ENCODE assay signal across 8 cellular contexts in genomic region chr5:5353681-5354080, GRCh38.
"Had no signal": no experiment of that assay in that cellular context is flagged by ENCODE, and none has a peak within 500 bp of the region (broad histone marks: within the 10 kb centered on the region; RNA-seq: fewer than 3 reads in every experiment).

No MANE protein-coding gene starts in this region.

- H3K4me3 ChIP-seq: heart right ventricle had no signal

- H3K4me1 ChIP-seq: parathyroid adenoma had no signal

- H3K79me2 ChIP-seq: parathyroid adenoma had no signal

- ATAC-seq: heart right ventricle; stimulated activated naive CD8-positive, alpha-beta T cell treated with anti-CD3 and anti-CD28 coated beads, Interleukin-15, amount 100 ng/mL, for 72 hours had no signal

- H3K4me1 Mint-ChIP-seq: stimulated activated naive CD8-positive, alpha-beta T cell treated with anti-CD3 and anti-CD28 coated beads, Interleukin-15, amount 100 ng/mL, for 72 hours had no signal

- H2AFZ ChIP-seq: parathyroid adenoma had no signal

- H3K9me3 ChIP-seq: heart right ventricle had no signal

- H3K4me3 Mint-ChIP-seq: activated naive CD4-positive, alpha-beta T cell treated with anti-CD3 and anti-CD28 coated beads for 36 hours; stimulated activated naive CD8-positive, alpha-beta T cell treated with anti-CD3 and anti-CD28 coated beads, Interleukin-15, amount 100 ng/mL, for 72 hours had no signal

- H3K27ac ChIP-seq: heart right ventricle, parathyroid adenoma, VCaP had no signal

- H3K9ac ChIP-seq: parathyroid adenoma had no signal

- H3K36me3 ChIP-seq: heart right ventricle had no signal

- H3K9me3 Mint-ChIP-seq: activated naive CD4-positive, alpha-beta T cell treated with anti-CD3 and anti-CD28 coated beads for 36 hours; stimulated activated naive CD8-positive, alpha-beta T cell treated with anti-CD3 and anti-CD28 coated beads, Interleukin-15, amount 100 ng/mL, for 72 hours had no signal

- H3K27ac Mint-ChIP-seq: activated naive CD4-positive, alpha-beta T cell treated with anti-CD3 and anti-CD28 coated beads for 36 hours; stimulated activated naive CD8-positive, alpha-beta T cell treated with anti-CD3 and anti-CD28 coated beads, Interleukin-15, amount 100 ng/mL, for 72 hours had no signal

- H3K27me3 ChIP-seq: heart right ventricle had no signal

- DNase-seq: activated CD4-positive, alpha-beta T cell treated with anti-CD3 and anti-CD28 coated beads for 48 hours; activated naive CD4-positive, alpha-beta T cell treated with anti-CD3 and anti-CD28 coated beads for 36 hours; heart right ventricle; midbrain; stimulated activated CD4-positive, alpha-beta T cell treated with anti-CD3 and anti-CD28 coated beads, Interleukin-4, amount 100 ng/mL, for 4 hours; stimulated activated naive CD8-positive, alpha-beta T cell treated with anti-CD3 and anti-CD28 coated beads, Interleukin-15, amount 100 ng/mL, for 72 hours had no signal
